ENCODE assay signal across 2 cellular contexts in the genomic region with DNA sequence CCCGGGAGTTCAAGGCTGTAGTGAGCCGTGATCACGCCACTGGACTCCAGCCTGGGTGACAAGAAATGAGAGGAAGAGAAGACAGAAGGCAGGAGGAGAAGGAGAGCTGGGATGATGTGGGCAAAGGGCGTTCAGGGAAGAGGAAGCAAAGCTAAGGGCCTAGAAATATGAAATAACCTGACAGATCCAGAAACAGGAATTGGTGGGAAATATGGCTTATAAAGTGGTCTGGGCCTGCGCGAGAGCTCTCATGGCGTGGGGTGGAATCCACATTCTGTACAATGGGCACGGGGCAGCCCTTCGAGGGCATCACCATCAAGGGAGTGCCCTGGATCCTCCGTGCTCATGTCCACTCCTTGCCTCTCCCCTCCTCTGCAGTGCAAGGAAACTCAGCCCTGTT.
A peak's percentile ranks its signal among the peaks of the same experiment; 100 is the strongest.
TF ChIP-seq lines count a peak whose summit lies in the region.

No MANE protein-coding gene starts in this region.

TF ChIP-seq in IMR-90, 13 proteins besides CTCF, POLR2A, EP300 and RAD21:
- no peak for TF ChIP-seq BHLHE40 (IDR thresholded peaks at IDR 0.05; ENCODE audit: low read depth, low read length)

TF ChIP-seq in GM12878, 131 proteins besides CTCF, POLR2A, EP300 and RAD21:
- TF ChIP-seq FOXM1 (IDR thresholded peaks at IDR 0.05; ENCODE audit: low read depth, low read length) (no peak), SPI1 (IDR thresholded peaks at IDR 0.05; ENCODE audit: borderline replicate concordance, insufficient read depth, low read depth, low read length) (peak; percentile 59), CHD1 (IDR thresholded peaks at IDR 0.05; ENCODE audit: low read depth, low read length) (no peak), ATF7 (IDR thresholded peaks at IDR 0.05; ENCODE audit: low read depth) (no peak)
- TF ChIP-seq, protein P1, sequence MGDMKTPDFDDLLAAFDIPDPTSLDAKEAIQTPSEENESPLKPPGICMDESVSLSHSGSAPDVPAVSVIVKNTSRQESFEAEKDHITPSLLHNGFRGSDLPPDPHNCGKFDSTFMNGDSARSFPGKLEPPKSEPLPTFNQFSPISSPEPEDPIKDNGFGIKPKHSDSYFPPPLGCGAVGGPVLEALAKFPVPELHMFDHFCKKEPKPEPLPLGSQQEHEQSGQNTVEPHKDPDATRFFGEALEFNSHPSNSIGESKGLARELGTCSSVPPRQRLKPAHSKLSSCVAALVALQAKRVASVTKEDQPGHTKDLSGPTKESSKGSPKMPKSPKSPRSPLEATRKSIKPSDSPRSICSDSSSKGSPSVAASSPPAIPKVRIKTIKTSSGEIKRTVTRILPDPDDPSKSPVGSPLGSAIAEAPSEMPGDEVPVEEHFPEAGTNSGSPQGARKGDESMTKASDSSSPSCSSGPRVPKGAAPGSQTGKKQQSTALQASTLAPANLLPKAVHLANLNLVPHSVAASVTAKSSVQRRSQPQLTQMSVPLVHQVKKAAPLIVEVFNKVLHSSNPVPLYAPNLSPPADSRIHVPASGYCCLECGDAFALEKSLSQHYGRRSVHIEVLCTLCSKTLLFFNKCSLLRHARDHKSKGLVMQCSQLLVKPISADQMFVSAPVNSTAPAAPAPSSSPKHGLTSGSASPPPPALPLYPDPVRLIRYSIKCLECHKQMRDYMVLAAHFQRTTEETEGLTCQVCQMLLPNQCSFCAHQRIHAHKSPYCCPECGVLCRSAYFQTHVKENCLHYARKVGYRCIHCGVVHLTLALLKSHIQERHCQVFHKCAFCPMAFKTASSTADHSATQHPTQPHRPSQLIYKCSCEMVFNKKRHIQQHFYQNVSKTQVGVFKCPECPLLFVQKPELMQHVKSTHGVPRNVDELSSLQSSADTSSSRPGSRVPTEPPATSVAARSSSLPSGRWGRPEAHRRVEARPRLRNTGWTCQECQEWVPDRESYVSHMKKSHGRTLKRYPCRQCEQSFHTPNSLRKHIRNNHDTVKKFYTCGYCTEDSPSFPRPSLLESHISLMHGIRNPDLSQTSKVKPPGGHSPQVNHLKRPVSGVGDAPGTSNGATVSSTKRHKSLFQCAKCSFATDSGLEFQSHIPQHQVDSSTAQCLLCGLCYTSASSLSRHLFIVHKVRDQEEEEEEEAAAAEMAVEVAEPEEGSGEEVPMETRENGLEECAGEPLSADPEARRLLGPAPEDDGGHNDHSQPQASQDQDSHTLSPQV (IDR thresholded peaks at IDR 0.05) = no peak
- TF ChIP-seq, protein P2, sequence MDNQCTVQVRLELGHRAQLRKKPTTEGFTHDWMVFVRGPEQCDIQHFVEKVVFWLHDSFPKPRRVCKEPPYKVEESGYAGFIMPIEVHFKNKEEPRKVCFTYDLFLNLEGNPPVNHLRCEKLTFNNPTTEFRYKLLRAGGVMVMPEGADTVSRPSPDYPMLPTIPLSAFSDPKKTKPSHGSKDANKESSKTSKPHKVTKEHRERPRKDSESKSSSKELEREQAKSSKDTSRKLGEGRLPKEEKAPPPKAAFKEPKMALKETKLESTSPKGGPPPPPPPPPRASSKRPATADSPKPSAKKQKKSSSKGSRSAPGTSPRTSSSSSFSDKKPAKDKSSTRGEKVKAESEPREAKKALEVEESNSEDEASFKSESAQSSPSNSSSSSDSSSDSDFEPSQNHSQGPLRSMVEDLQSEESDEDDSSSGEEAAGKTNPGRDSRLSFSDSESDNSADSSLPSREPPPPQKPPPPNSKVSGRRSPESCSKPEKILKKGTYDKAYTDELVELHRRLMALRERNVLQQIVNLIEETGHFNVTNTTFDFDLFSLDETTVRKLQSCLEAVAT (IDR thresholded peaks at IDR 0.05) = no peak
- TF ChIP-seq, protein P3, sequence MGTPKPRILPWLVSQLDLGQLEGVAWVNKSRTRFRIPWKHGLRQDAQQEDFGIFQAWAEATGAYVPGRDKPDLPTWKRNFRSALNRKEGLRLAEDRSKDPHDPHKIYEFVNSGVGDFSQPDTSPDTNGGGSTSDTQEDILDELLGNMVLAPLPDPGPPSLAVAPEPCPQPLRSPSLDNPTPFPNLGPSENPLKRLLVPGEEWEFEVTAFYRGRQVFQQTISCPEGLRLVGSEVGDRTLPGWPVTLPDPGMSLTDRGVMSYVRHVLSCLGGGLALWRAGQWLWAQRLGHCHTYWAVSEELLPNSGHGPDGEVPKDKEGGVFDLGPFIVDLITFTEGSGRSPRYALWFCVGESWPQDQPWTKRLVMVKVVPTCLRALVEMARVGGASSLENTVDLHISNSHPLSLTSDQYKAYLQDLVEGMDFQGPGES (IDR thresholded peaks at IDR 0.05) = no peak
